ENCODE assay signal across 8 cellular contexts in genomic region chr12:12474931-12475485, GRCh38.
DNase-seq lines count a peak whose midpoint lies in the region; ATAC-seq and TF ChIP-seq lines count a peak whose summit lies in the region.

No MANE protein-coding gene starts in this region.

- no peaks in the 10 kb centered on the region for H3K27me3 ChIP-seq in naive thymus-derived CD4-positive, alpha-beta T cell (ENCODE audit: control insufficient read depth in 2 of 2, insufficient read depth in 2 of 2, low read length in 2 of 2)
- no peaks in the 10 kb centered on the region for H3K27me3 ChIP-seq in prostate gland (replicated peaks; ENCODE audit: insufficient read depth)
- no peaks in the 10 kb centered on the region for H3K27me3 ChIP-seq in endodermal cell (ENCODE audit: control insufficient read depth, insufficient read depth, low read length, poor library complexity, severe bottlenecking)

- DNase-seq in AG20443 (ENCODE audit: low spot score), result peak; percentile 17
- DNase-seq in activated T-helper 1 cell treated with anti-CD3 and anti-CD28 coated beads, Interleukin-12 subunit alpha, Interleukin-12 subunit beta, Interleukin-2, Interleukin-4 antibody, amounts not matched to agents 30 ng/mL and 10 ng/mL and 1 ng/mL, durations not matched to agents 14 hours and 24 hours and 36 hours (ENCODE audit: low spot score), result peak; percentile 66
- DNase-seq in naive thymus-derived CD4-positive, alpha-beta T cell, result peak in 3 of 9 donors; percentile 22 to 49 (median 37)
- DNase-seq in prostate gland (ENCODE audit: low spot score), result no peak
- DNase-seq in endodermal cell, result no peak
- DNase-seq in GM03348 (ENCODE audit: low spot score), result no peak

- ATAC-seq in GM19395 (IDR thresholded peaks at IDR 0.05; ENCODE audit: unreplicated experiment) (peak; percentile 99), HG03439 (IDR thresholded peaks at IDR 0.05; ENCODE audit: unreplicated experiment) (peak; percentile 85)
- ATAC-seq in naive thymus-derived CD4-positive, alpha-beta T cell, result peak; percentile 84

- TF ChIP-seq POLR2A in prostate gland (IDR thresholded peaks at IDR 0.05), result no peak

- H3K9ac ChIP-seq in endodermal cell (ENCODE audit: extremely low read depth, low read length, poor library complexity, severe bottlenecking), result no peak overlapping the region

- no peaks in the 10 kb centered on the region for H3K9me3 Mint-ChIP-seq in activated T-helper 1 cell treated with anti-CD3 and anti-CD28 coated beads, Interleukin-12 subunit alpha, Interleukin-12 subunit beta, Interleukin-2, Interleukin-4 antibody, amounts not matched to agents 30 ng/mL and 10 ng/mL and 1 ng/mL, durations not matched to agents 14 hours and 24 hours and 36 hours
- H3K9me3 Mint-ChIP-seq in naive thymus-derived CD4-positive, alpha-beta T cell, result peaks cover 0 to 1% (median 0%) of the 10 kb centered on the region in 11 donors
- peaks cover 17% of the 10 kb centered on the region for H3K9me3 Mint-ChIP-seq in endodermal cell

- H3K36me3 ChIP-seq in naive thymus-derived CD4-positive, alpha-beta T cell (ENCODE audit: control insufficient read depth in 2 of 3, insufficient read depth in 3 of 3, low read length in 3 of 3), result peaks cover 0 to 31% (median 4%) of the 10 kb centered on the region in 3 experiments
- H3K36me3 ChIP-seq in prostate gland (peaks cover 8 to 10% of the 10 kb centered on the region in 2 donors), endodermal cell (ENCODE audit: control insufficient read depth, insufficient read depth, low read length) (peaks cover 47% of the 10 kb centered on the region)

- peaks cover 58% of the 10 kb centered on the region for H3K36me3 Mint-ChIP-seq in activated T-helper 1 cell treated with anti-CD3 and anti-CD28 coated beads, Interleukin-12 subunit alpha, Interleukin-12 subunit beta, Interleukin-2, Interleukin-4 antibody, amounts not matched to agents 30 ng/mL and 10 ng/mL and 1 ng/mL, durations not matched to agents 14 hours and 24 hours and 36 hours (ENCODE audit: low read depth)
- peaks cover 14 to 75% (median 58%) of the 10 kb centered on the region in 5 donors for H3K36me3 Mint-ChIP-seq in naive thymus-derived CD4-positive, alpha-beta T cell
- peaks cover 76% of the 10 kb centered on the region for H3K36me3 Mint-ChIP-seq in endodermal cell (ENCODE audit: low read depth)

- peak overlapping the region; percentile 60 for H3K4me3 Mint-ChIP-seq in activated T-helper 1 cell treated with anti-CD3 and anti-CD28 coated beads, Interleukin-12 subunit alpha, Interleukin-12 subunit beta, Interleukin-2, Interleukin-4 antibody, amounts not matched to agents 30 ng/mL and 10 ng/mL and 1 ng/mL, durations not matched to agents 14 hours and 24 hours and 36 hours
- H3K4me3 Mint-ChIP-seq in naive thymus-derived CD4-positive, alpha-beta T cell, result peak overlapping the region in 9 of 10 donors; percentile 11 to 76 (median 43)
- H3K4me3 Mint-ChIP-seq in endodermal cell, result no peak overlapping the region

- 89% methylated on average over 12 of the region's 12 CpGs for WGBS in prostate gland
- WGBS in endodermal cell (ENCODE audit: insufficient coverage in 1 of 2, insufficient read length in 1 of 2), 2 experiments, result 93 to 97% methylated on average over 6 to 12 of the region's 12 CpGs

- H3K27ac ChIP-seq in naive thymus-derived CD4-positive, alpha-beta T cell (ENCODE audit: low read depth, low read length), result peak overlapping the region; percentile 39
- H3K27ac ChIP-seq in prostate gland, result peak overlapping the region in 1 of 2 donors; percentile 78
- H3K27ac ChIP-seq in endodermal cell (ENCODE audit: low read depth, low read length), result no peak overlapping the region

- peaks cover 7 to 17% of the 10 kb centered on the region in 2 donors for H3K4me1 ChIP-seq in naive thymus-derived CD4-positive, alpha-beta T cell (ENCODE audit: control insufficient read depth in 2 of 2, insufficient read depth in 2 of 2, low read length in 2 of 2)
- H3K4me1 ChIP-seq in prostate gland (replicated peaks) (no peaks in the 10 kb centered on the region), endodermal cell (ENCODE audit: control insufficient read depth, insufficient read depth, low read length) (no peaks in the 10 kb centered on the region)

- H3K27ac Mint-ChIP-seq in activated T-helper 1 cell treated with anti-CD3 and anti-CD28 coated beads, Interleukin-12 subunit alpha, Interleukin-12 subunit beta, Interleukin-2, Interleukin-4 antibody, amounts not matched to agents 30 ng/mL and 10 ng/mL and 1 ng/mL, durations not matched to agents 14 hours and 24 hours and 36 hours, result peak overlapping the region; percentile 99
- H3K27ac Mint-ChIP-seq in naive thymus-derived CD4-positive, alpha-beta T cell, result peak overlapping the region; percentile 72 to 95 (median 91)
- no peak overlapping the region for H3K27ac Mint-ChIP-seq in endodermal cell

- intact Hi-C loops in activated T-helper 1 cell treated with anti-CD3 and anti-CD28 coated beads, Interleukin-12 subunit alpha, Interleukin-12 subunit beta, Interleukin-2, Interleukin-4 antibody, amounts not matched to agents 30 ng/mL and 10 ng/mL and 1 ng/mL, durations not matched to agents 14 hours and 24 hours and 36 hours (cut with micrococcal nuclease), result loop anchor here (1.0 to 2.0 kb wide), 14 partner anchors 7 to 250 kb away; no protein-coding TSS in a partner anchor
- intact Hi-C loops in naive thymus-derived CD4-positive, alpha-beta T cell (cut with micrococcal nuclease), result loop anchor here (1.0 to 2.0 kb wide), 10 partner anchors 7 to 826 kb away; partner anchors contain the start of genes DUSP16 (in 1 of the 2), ETV6 (in 1 of the 2) and GPR19 (in 1 of the 2)
- intact Hi-C loops in prostate gland (cut with DNase I), result no loop called here

- CTCF ChIA-PET in naive thymus-derived CD4-positive, alpha-beta T cell (lab: Charles Lee), result interaction anchor here (0.6 to 1.1 kb wide), 4 partner anchors 9 to 229 kb away, joined by 3 read pairs; no protein-coding TSS in a partner anchor

- POLR2A ChIA-PET in naive thymus-derived CD4-positive, alpha-beta T cell (lab: Charles Lee), result interaction anchor here (0.8 to 3.2 kb wide), 5 partner anchors 9 to 221 kb away, joined by 3 to 19 read pairs (median 3); partner anchors contain the start of gene GPR19

- H3K27me3 Mint-ChIP-seq in activated T-helper 1 cell treated with anti-CD3 and anti-CD28 coated beads, Interleukin-12 subunit alpha, Interleukin-12 subunit beta, Interleukin-2, Interleukin-4 antibody, amounts not matched to agents 30 ng/mL and 10 ng/mL and 1 ng/mL, durations not matched to agents 14 hours and 24 hours and 36 hours (ENCODE audit: insufficient read depth), result no peaks in the 10 kb centered on the region
- no peaks in the 10 kb centered on the region for H3K27me3 Mint-ChIP-seq in naive thymus-derived CD4-positive, alpha-beta T cell
- no peaks in the 10 kb centered on the region for H3K27me3 Mint-ChIP-seq in endodermal cell (ENCODE audit: insufficient read depth)

- H3K4me1 Mint-ChIP-seq in activated T-helper 1 cell treated with anti-CD3 and anti-CD28 coated beads, Interleukin-12 subunit alpha, Interleukin-12 subunit beta, Interleukin-2, Interleukin-4 antibody, amounts not matched to agents 30 ng/mL and 10 ng/mL and 1 ng/mL, durations not matched to agents 14 hours and 24 hours and 36 hours (ENCODE audit: low read depth), result peaks cover 66% of the 10 kb centered on the region
- H3K4me1 Mint-ChIP-seq in naive thymus-derived CD4-positive, alpha-beta T cell, result peaks cover 10 to 71% (median 41%) of the 10 kb centered on the region in 7 donors
- peaks cover 9% of the 10 kb centered on the region for H3K4me1 Mint-ChIP-seq in endodermal cell

- H3K4me3 ChIP-seq in naive thymus-derived CD4-positive, alpha-beta T cell (ENCODE audit: low read length), result peak overlapping the region; percentile 7
- H3K4me3 ChIP-seq in prostate gland (no peak overlapping the region), endodermal cell (ENCODE audit: low read length) (no peak overlapping the region)

- no peak for TF ChIP-seq CTCF in prostate gland (IDR thresholded peaks at IDR 0.05)
- no peak for TF ChIP-seq CTCF in endodermal cell (conservative IDR thresholded peaks at IDR 0.05)

- H3K9me3 ChIP-seq in naive thymus-derived CD4-positive, alpha-beta T cell (ENCODE audit: control insufficient read depth in 2 of 3, low read length in 3 of 3), result no peaks in the 10 kb centered on the region
- H3K9me3 ChIP-seq in prostate gland (no peaks in the 10 kb centered on the region), endodermal cell (ENCODE audit: control insufficient read depth, low read length) (peaks cover 12% of the 10 kb centered on the region)

Comparison
In these comparisons a context has a peak if more than half of its experiments do, and no peak if none do; other contexts are left out.
1. DNase-seq: peak in AG20443 (single experiment) and activated T-helper 1 cell treated with anti-CD3 and anti-CD28 coated beads, Interleukin-12 subunit alpha, Interleukin-12 subunit beta, Interleukin-2, Interleukin-4 antibody, amounts not matched to agents 30 ng/mL and 10 ng/mL and 1 ng/mL, durations not matched to agents 14 hours and 24 hours and 36 hours (single experiment); none in prostate gland (single experiment), endodermal cell (single experiment) and GM03348 (single experiment).
2. Peak in every context shown above with its lines, with median percentiles within 50 percentile points of each other: ATAC-seq.